23 cellular contexts compared by ENCODE assay signal in the genomic region with DNA sequence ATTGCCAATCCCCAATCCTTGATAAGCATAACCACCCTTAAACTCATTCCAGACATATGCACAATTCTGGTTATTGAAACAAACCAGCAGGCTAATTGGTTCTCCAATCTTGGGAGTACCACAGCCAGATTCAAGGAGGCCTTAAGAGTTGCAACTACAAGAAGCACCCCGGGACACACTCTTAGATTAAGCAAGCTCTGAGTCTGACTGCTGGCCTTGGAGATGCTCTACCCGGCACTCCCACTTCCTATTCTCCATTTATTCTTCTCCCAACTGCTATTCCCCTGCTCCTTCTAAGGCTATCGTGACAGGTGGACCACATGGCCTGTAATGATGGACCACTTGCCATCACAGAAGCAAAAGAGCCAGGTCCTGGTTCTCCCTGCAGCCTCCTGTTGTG. TPM values are rescaled to one million over a fixed set of nuclear protein-coding genes. Genes with fewer than 3 reads are reported as not detected.
DNase-seq lines count a peak whose midpoint lies in the region; TF ChIP-seq lines count a peak whose summit lies in the region.
"Had no signal": no experiment of that assay in that cellular context is flagged by ENCODE, and none has a peak within 500 bp of the region (broad histone marks: within the 10 kb centered on the region; RNA-seq: fewer than 3 reads in every experiment).

No MANE protein-coding gene starts in this region.

- peak overlapping the region; percentile 36 for H2AK5ac ChIP-seq in mesenchymal stem cell (ENCODE audit: low read length, severe bottlenecking)

- TF ChIP-seq POLR2A in lower leg skin (IDR thresholded peaks at IDR 0.05) = no peak

- peak; percentile 24 for DNase-seq in SIG-M5 treated with dmso at 0.1 percent for 504 hours (lab: John Stamatoyannopoulos, UW; ENCODE audit: unreplicated experiment)
- DNase-seq in SIG-M5 (lab: John Stamatoyannopoulos, UW) = no peak
- peak; percentile 9 for DNase-seq in SKM-1 (lab: John Stamatoyannopoulos, UW; ENCODE audit: unreplicated experiment)
- DNase-seq in mesenchymal stem cell = no peak
- no peak for DNase-seq in activated CD4-positive, alpha-beta T cell treated with anti-CD3 and anti-CD28 coated beads for 48 hours
- no peak for DNase-seq in lower leg skin (ENCODE audit: low spot score in 2 of 2)
- no peak for DNase-seq in midbrain (lab: John Stamatoyannopoulos, UW)
- DNase-seq: activated CD8-positive, alpha-beta memory T cell treated with anti-CD3 and anti-CD28 coated beads, Interleukin-2, amount 50 U/mL, for 4 hours; activated effector memory CD4-positive, alpha-beta T cell treated with Interleukin-2 at 50 U/mL for 16 hours; Caco-2; DND-41; esophagus squamous epithelium; kidney; mesendoderm; NCI-H1105 treated with DMSO at 0.1 percent for 48 hours; NK-92 treated with Interleukin-12 subunit alpha and Interleukin-12 subunit beta, amount 100 ng/mL, for 24 hours; SK-N-SH; stimulated activated naive CD4-positive, alpha-beta T cell had no signal

- no peak overlapping the region for H2BK5ac ChIP-seq in mesenchymal stem cell (ENCODE audit: low read depth, low read length, poor library complexity, severe bottlenecking)

- H3K27ac ChIP-seq in mesenchymal stem cell (ENCODE audit: low read length, poor library complexity, severe bottlenecking) (no peak overlapping the region), subcutaneous abdominal adipose tissue (ENCODE audit: low read depth, low read length) (no peak overlapping the region)
- H3K27ac ChIP-seq: neural progenitor cell, prostate gland had no signal

- H3K9me3 ChIP-seq in mesenchymal stem cell (ENCODE audit: control insufficient read depth, low read length) (no peaks in the 10 kb centered on the region), subcutaneous abdominal adipose tissue (ENCODE audit: control insufficient read depth in 5 of 5, low read length in 5 of 5) (no peaks in the 10 kb centered on the region)
- H3K9me3 ChIP-seq: Caco-2, esophagus squamous epithelium, gastroesophageal sphincter, prostate gland, SK-N-SH had no signal

- TF ChIP-seq CTCF in lower leg skin (IDR thresholded peaks at IDR 0.05) = no peak

- no peak overlapping the region for H2BK12ac ChIP-seq in mesenchymal stem cell (ENCODE audit: low read length in 2 of 2)

- no peak overlapping the region for H3K18ac ChIP-seq in mesenchymal stem cell (ENCODE audit: low read depth in 1 of 2, low read length in 2 of 2)

- H4K91ac ChIP-seq in mesenchymal stem cell (ENCODE audit: low read length) = no peak overlapping the region

- no peak overlapping the region for H3K23ac ChIP-seq in mesenchymal stem cell (ENCODE audit: low read length in 2 of 2)

- H3K27me3 ChIP-seq in mesenchymal stem cell (ENCODE audit: control insufficient read depth in 1 of 2, insufficient read depth in 1 of 2, low read length in 2 of 2) (no peaks in the 10 kb centered on the region), subcutaneous abdominal adipose tissue (ENCODE audit: control insufficient read depth in 5 of 5, insufficient read depth in 4 of 5, low read length in 5 of 5) (no peaks in the 10 kb centered on the region)
- H3K27me3 ChIP-seq: esophagus squamous epithelium, gastroesophageal sphincter, neural progenitor cell had no signal

- H3K4me2 ChIP-seq in mesenchymal stem cell (ENCODE audit: low read length, poor library complexity, severe bottlenecking) = no peak overlapping the region
- H3K4me2 ChIP-seq: neural progenitor cell, SK-N-SH had no signal

- intact Hi-C loops in lower leg skin (cut with DNase I; ENCODE audit: low total_unique reads) = no loop called here

- H3K4me3 ChIP-seq in mesenchymal stem cell (ENCODE audit: insufficient read depth in 1 of 2, low read depth in 1 of 2, low read length in 2 of 2) (no peak overlapping the region), subcutaneous abdominal adipose tissue (ENCODE audit: low read depth in 1 of 5, low read length in 5 of 5) (peak overlapping the region in 3 of 5 donors; percentile 1 to 41 (median 31)), lower leg skin (ENCODE audit: low read depth, poor library complexity, severe bottlenecking) (no peak overlapping the region)
- H3K4me3 ChIP-seq: gastroesophageal sphincter, neural progenitor cell, prostate gland, skin epidermis had no signal

- no peak overlapping the region for H2BK15ac ChIP-seq in mesenchymal stem cell (ENCODE audit: low read depth, poor library complexity, severe bottlenecking)

- no peak overlapping the region for H2AFZ ChIP-seq in mesenchymal stem cell (ENCODE audit: low read depth, low read length)
- H2AFZ ChIP-seq: neural progenitor cell had no signal

- H3K4me1 ChIP-seq in mesenchymal stem cell (ENCODE audit: control insufficient read depth, insufficient read depth, low read depth, low read length) (peaks cover 5% of the 10 kb centered on the region), subcutaneous abdominal adipose tissue (ENCODE audit: control insufficient read depth in 5 of 5, insufficient read depth in 5 of 5, low read length in 5 of 5) (peaks cover 9 to 64% (median 38%) of the 10 kb centered on the region in 5 donors)
- H3K4me1 ChIP-seq: Caco-2, prostate gland had no signal

- peaks cover 48% of the 10 kb centered on the region for H3K79me1 ChIP-seq in mesenchymal stem cell (replicated peaks; ENCODE audit: low read length, poor library complexity, severe bottlenecking)

- 88% methylated on average over 3 of the region's 3 CpGs for WGBS in mesenchymal stem cell
- WGBS in lower leg skin, 2 donors = 76 to 84% methylated on average over 3 of the region's 3 CpGs

- no peak overlapping the region for H3K4ac ChIP-seq in mesenchymal stem cell (ENCODE audit: low read depth in 1 of 2, low read length in 2 of 2)

- H3K14ac ChIP-seq in mesenchymal stem cell (ENCODE audit: low read length in 2 of 2) = no peak overlapping the region

- peak overlapping the region; percentile 42 for H4K8ac ChIP-seq in mesenchymal stem cell (ENCODE audit: low read length)

- H2BK120ac ChIP-seq in mesenchymal stem cell (ENCODE audit: low read depth, low read length) = no peak overlapping the region

- no peak overlapping the region for H3K9ac ChIP-seq in mesenchymal stem cell (ENCODE audit: low read length)
- H3K9ac ChIP-seq in subcutaneous abdominal adipose tissue (ENCODE audit: low read length in 5 of 5) = no peak overlapping the region
- H3K9ac ChIP-seq: neural progenitor cell, SK-N-SH had no signal

- H3K36me3 ChIP-seq in mesenchymal stem cell (ENCODE audit: control insufficient read depth in 1 of 2, insufficient read depth in 2 of 2, low read depth in 1 of 2, low read length in 2 of 2) (no peaks in the 10 kb centered on the region), subcutaneous abdominal adipose tissue (ENCODE audit: control insufficient read depth in 5 of 5, insufficient read depth in 5 of 5, low read length in 5 of 5) (no peaks in the 10 kb centered on the region)
- H3K36me3 ChIP-seq: esophagus squamous epithelium, gastroesophageal sphincter, neural progenitor cell, prostate gland had no signal

RNA-seq across cellular contexts. Expression of a gene that starts 40.3 kb away (rescaled TPM):
- 29.0 TPM for polyA plus RNA-seq in mesenchymal stem cell (2013, experiment 1 of 2)
- 33.4 TPM for polyA plus RNA-seq in mesenchymal stem cell (2013, experiment 2 of 2)
- total RNA-seq in lower leg skin = 100 to 1,000 TPM in 1 of 4 donors, 10 to 100 TPM in 3; 40.3 to 108 (median 44.7) TPM

Comparison
In these comparisons a context has a peak if more than half of its experiments do, and no peak if none do; other contexts are left out.
1. DNase-seq: peak in SIG-M5 treated with dmso at 0.1 percent for 504 hours (single experiment) and SKM-1 (single experiment); none in SIG-M5 (single experiment), mesenchymal stem cell (single experiment), activated CD4-positive, alpha-beta T cell treated with anti-CD3 and anti-CD28 coated beads for 48 hours (single experiment), lower leg skin (0 of 2) and midbrain (single experiment).
2. H3K4me3 ChIP-seq: peak in subcutaneous abdominal adipose tissue (3 of 5); none in mesenchymal stem cell (0 of 2) and lower leg skin (single experiment).